Comparison of ENCODE assay signal across 7 cellular contexts in the genomic region with DNA sequence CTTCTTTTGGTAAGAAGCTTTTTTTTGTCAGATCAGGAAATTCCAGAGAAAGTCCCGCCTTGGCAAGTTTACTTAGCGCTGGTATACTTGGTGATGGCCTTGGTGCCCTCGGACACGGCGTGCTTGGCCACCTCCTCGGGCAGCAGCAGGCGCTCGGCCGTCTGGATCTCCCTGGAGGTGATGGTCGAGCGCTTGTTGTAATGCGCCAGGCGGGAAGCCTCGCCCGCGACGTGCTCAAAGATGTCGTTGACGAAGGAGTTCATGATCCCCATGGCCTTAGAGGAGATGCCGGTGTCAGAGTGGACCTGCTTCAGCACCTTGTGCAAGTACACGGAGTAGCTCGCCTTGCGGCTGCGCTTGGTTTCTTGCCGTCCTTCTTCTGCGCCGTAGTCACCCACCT.
"Had no signal": no experiment of that assay in that cellular context is flagged by ENCODE, and none has a peak within 500 bp of the region (broad histone marks: within the 10 kb centered on the region; RNA-seq: fewer than 3 reads in every experiment).

No MANE protein-coding gene starts in this region.

- H2AFZ ChIP-seq: GM23248 had no signal

- H3K36me3 Mint-ChIP-seq: IgD-negative memory B cell had no signal

- DNase-seq: GM23248, H7, HCEC 1CT, KBM-7 had no signal

- ATAC-seq: HepG2 had no signal

- H3K4me3 ChIP-seq: GM23248 had no signal

- H3K9ac ChIP-seq: GM23248 had no signal

- H3K27ac Mint-ChIP-seq: IgD-negative memory B cell had no signal

- H3K27ac ChIP-seq: GM23248, HL-60 had no signal

- H3K9me3 Mint-ChIP-seq: IgD-negative memory B cell had no signal

- H3K4me3 Mint-ChIP-seq: IgD-negative memory B cell had no signal
